Comparison of ENCODE assay signal across 8 cellular contexts in the genomic region with DNA sequence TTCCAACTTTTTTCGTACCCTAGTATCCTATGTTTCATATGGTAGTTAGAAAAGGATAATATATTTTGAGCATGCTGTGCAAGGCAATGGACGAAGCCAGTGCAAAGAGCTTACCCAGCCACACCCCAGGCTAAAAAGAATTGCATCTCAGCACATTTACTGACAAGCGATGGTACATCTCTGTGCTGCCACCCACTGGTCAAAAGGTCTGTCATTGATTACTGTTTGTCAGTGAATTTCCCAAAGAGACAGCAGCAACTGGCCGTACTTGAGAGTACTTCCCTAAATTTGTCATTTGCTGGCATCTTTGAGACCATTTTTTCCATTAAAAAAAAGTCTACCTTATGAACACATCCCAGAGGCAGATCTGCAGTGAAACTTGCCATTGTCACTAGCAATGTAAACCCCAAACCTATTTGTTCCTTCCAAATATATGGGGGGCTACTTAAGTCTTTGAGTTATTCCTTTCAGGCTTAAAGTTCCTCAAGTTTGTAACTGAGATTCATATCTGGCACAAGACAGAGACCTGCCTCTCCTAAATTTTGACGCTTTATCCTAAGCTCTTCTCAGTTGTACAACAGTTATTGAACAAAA.
DNase-seq lines count a peak whose midpoint lies in the region; ATAC-seq and TF ChIP-seq lines count a peak whose summit lies in the region.

No MANE protein-coding gene starts in this region.

- H3K27me3 ChIP-seq in MM.1S (replicated peaks; ENCODE audit: insufficient read depth, low read length) (no peaks in the 10 kb centered on the region), heart right ventricle (no peaks in the 10 kb centered on the region)

- no peak overlapping the region for H3K4me2 ChIP-seq in MM.1S (ENCODE audit: low read depth, low read length)

- H3K79me2 ChIP-seq in MM.1S (ENCODE audit: low read length) = no peaks in the 10 kb centered on the region

- DNase-seq in NOMO-1 treated with DMSO at 0.1 percent for 48 hours (lab: John Stamatoyannopoulos, UW; ENCODE audit: unreplicated experiment) = peak; percentile 64
- no peak for DNase-seq in NOMO-1 treated with dmso at 0.1 percent for 144 hours (lab: John Stamatoyannopoulos, UW; ENCODE audit: unreplicated experiment)
- peak; percentile 77 for DNase-seq in MM.1S
- peak; percentile 74 for DNase-seq in SKM-1 treated with dmso at 0.1 percent for 144 hours (lab: John Stamatoyannopoulos, UW; ENCODE audit: unreplicated experiment)
- peak in 1 of 2 donors; percentile 39 for DNase-seq in heart right ventricle
- DNase-seq in stimulated activated CD8-positive, alpha-beta memory T cell treated with anti-CD3 and anti-CD28 coated beads, Interleukin-4, amount 100 ng/mL, for 48 hours = peak; percentile 30
- DNase-seq in activated gamma-delta T cell (lab: John Stamatoyannopoulos, UW) = no peak

- intact Hi-C loops in heart right ventricle (cut with DNase I) = loop anchor here in 3 of 10 donors (2.0 to 10.0 kb wide), 3 partner anchors 453 to 1845 kb away; no protein-coding TSS in a partner anchor

- no peaks in the 10 kb centered on the region for H4K20me1 ChIP-seq in MM.1S (ENCODE audit: insufficient read depth, low read length)

- peak; percentile 56 for TF ChIP-seq CTCF in MM.1S (IDR thresholded peaks at IDR 0.05; ENCODE audit: low read length)
- peak in 8 of 9 donors; percentile 11 to 54 (median 39) for TF ChIP-seq CTCF in heart right ventricle (IDR thresholded peaks at IDR 0.05)

- 26 to 32% methylated on average over 5 of the region's 5 CpGs for WGBS in heart right ventricle, 2 donors

- no peaks in the 10 kb centered on the region for H3K36me3 ChIP-seq in MM.1S (replicated peaks; ENCODE audit: insufficient read depth, low read length)
- no peaks in the 10 kb centered on the region for H3K36me3 ChIP-seq in heart right ventricle

- no peaks in the 10 kb centered on the region for H3K9me3 ChIP-seq in MM.1S (replicated peaks; ENCODE audit: insufficient read depth, low read length)
- peaks cover 0 to 5% (median 0%) of the 10 kb centered on the region in 11 donors for H3K9me3 ChIP-seq in heart right ventricle

- ATAC-seq in heart right ventricle (peak in 4 of 8 donors; percentile 33 to 57 (median 52)), GM21390 (IDR thresholded peaks at IDR 0.05; ENCODE audit: unreplicated experiment) (no peak)

- H2AFZ ChIP-seq in MM.1S (ENCODE audit: low read length) = 0 out of 2 replicates have a peak overlapping the region, but pooled peaks have one; percentile 12

- no peaks in the 10 kb centered on the region for H3F3A ChIP-seq in MM.1S (ENCODE audit: insufficient read depth, low read length)

- H3K4me1 ChIP-seq in MM.1S (ENCODE audit: low read length) (no peaks in the 10 kb centered on the region), heart right ventricle (no peaks in the 10 kb centered on the region)

- no peak overlapping the region for H3K9ac ChIP-seq in MM.1S (ENCODE audit: low read length)

- no peaks in the 10 kb centered on the region for H3K9me2 ChIP-seq in MM.1S (replicated peaks; ENCODE audit: insufficient read depth, low read length)

- H3K4me3 ChIP-seq in MM.1S (ENCODE audit: low read length) (no peak overlapping the region), heart right ventricle (no peak overlapping the region)

- H3K27ac ChIP-seq in MM.1S (ENCODE audit: low read length) = no peak overlapping the region
- H3K27ac ChIP-seq in heart right ventricle = no peak overlapping the region

Comparison
In these comparisons a context has a peak if more than half of its experiments do, and no peak if none do; other contexts are left out.
1. DNase-seq: peak in NOMO-1 treated with DMSO at 0.1 percent for 48 hours (single experiment), MM.1S (single experiment), SKM-1 treated with dmso at 0.1 percent for 144 hours (single experiment) and stimulated activated CD8-positive, alpha-beta memory T cell treated with anti-CD3 and anti-CD28 coated beads, Interleukin-4, amount 100 ng/mL, for 48 hours (single experiment); none in NOMO-1 treated with dmso at 0.1 percent for 144 hours (single experiment) and activated gamma-delta T cell (single experiment).